In genomic region chr22:41925783-41926460, GRCh38 we compare ENCODE assay signal across 7 cellular contexts. TPM values are rescaled to one million over a fixed set of nuclear protein-coding genes. Genes with fewer than 3 reads are reported as not detected.
DNase-seq lines count a peak whose midpoint lies in the region; ATAC-seq and TF ChIP-seq lines count a peak whose summit lies in the region.

No MANE protein-coding gene starts in this region.

- intact Hi-C loops in ascending aorta (cut with DNase I): no loop called here

- H3K36me3 ChIP-seq in ascending aorta: no peaks in the 10 kb centered on the region

- peaks cover 15% of the 10 kb centered on the region for H3K27me3 ChIP-seq in ascending aorta

- peaks cover 0 to 2% of the 10 kb centered on the region in 2 donors for H3K4me1 ChIP-seq in ascending aorta

- DNase-seq in T-helper 1 cell (peak; percentile 59 to 76 (median 70)), ascending aorta (ENCODE audit: low spot score in 2 of 2) (no peak), iris pigment epithelial cell (ENCODE audit: low read depth) (peak; percentile 29), NCI-H187 (lab: John Stamatoyannopoulos, UW) (no peak)
- peak; percentile 80 for DNase-seq in stimulated activated CD4-positive, alpha-beta T cell treated with anti-CD3 and anti-CD28 coated beads, Interleukin-4, amount 100 ng/mL, for 24 hours

- ATAC-seq in GM18498 (IDR thresholded peaks at IDR 0.05; ENCODE audit: unreplicated experiment) (peak; percentile 42), HG03432 (IDR thresholded peaks at IDR 0.05; ENCODE audit: unreplicated experiment) (peak; percentile 44)

- H3K9me3 ChIP-seq in ascending aorta: no peaks in the 10 kb centered on the region

- H3K27ac ChIP-seq in ascending aorta: no peak overlapping the region

- peak overlapping the region; percentile 35 to 56 for H3K4me3 ChIP-seq in ascending aorta

- TF ChIP-seq CTCF in ascending aorta (IDR thresholded peaks at IDR 0.05): peak in 2 of 3 experiments; percentile 29 to 40

RNA-seq across cellular contexts. Expression of gene TNFRSF13C, which starts 0.7 kb away (rescaled TPM):
- total RNA-seq in ascending aorta: not detected

RNA-seq across cellular contexts. Expression of gene SHISA8, which starts 11.0 kb away (rescaled TPM):
- total RNA-seq in ascending aorta: not detected

RNA-seq across cellular contexts. Expression of gene CENPM, which starts 21.0 kb away (rescaled TPM):
- not detected for total RNA-seq in ascending aorta

RNA-seq across cellular contexts. Expression of gene SEPTIN3, which starts 43.3 kb away (rescaled TPM):
- total RNA-seq in ascending aorta: not detected

Comparison
In these comparisons a context has a peak if more than half of its experiments do, and no peak if none do; other contexts are left out.
1. DNase-seq: peak in T-helper 1 cell (5 of 5), iris pigment epithelial cell (single experiment) and stimulated activated CD4-positive, alpha-beta T cell treated with anti-CD3 and anti-CD28 coated beads, Interleukin-4, amount 100 ng/mL, for 24 hours (single experiment); none in ascending aorta (0 of 2) and NCI-H187 (0 of 2).